Comparison of ENCODE assay signal across 1 cellular context in genomic region chr11:64234840-64235379, GRCh38.
TF ChIP-seq lines count a peak whose summit lies in the region.

No MANE protein-coding gene starts in this region.

TF ChIP-seq in H1, 55 proteins besides CTCF, POLR2A, EP300 and RAD21:
- TF ChIP-seq ZNF274 (IDR thresholded peaks at IDR 0.05; ENCODE audit: borderline replicate concordance, extremely low read depth, low read length): no peak
- no peak for TF ChIP-seq SUZ12 (IDR thresholded peaks at IDR 0.05; ENCODE audit: low read length)
- no peak for TF ChIP-seq CTBP2 (IDR thresholded peaks at IDR 0.05; ENCODE audit: borderline replicate concordance, insufficient read depth, insufficient read length, low read length)
- TF ChIP-seq TEAD4 (IDR thresholded peaks at IDR 0.05; ENCODE audit: low read depth, low read length): no peak
- no peak for TF ChIP-seq HDAC2 (IDR thresholded peaks at IDR 0.05; ENCODE audit: borderline replicate concordance in 1 of 2, low read depth in 2 of 2, low read length in 2 of 2)
- no peak for TF ChIP-seq RFX5 (IDR thresholded peaks at IDR 0.05; ENCODE audit: borderline replicate concordance, low read depth, low read length)
- TF ChIP-seq USF2 (IDR thresholded peaks at IDR 0.05; ENCODE audit: low read length): no peak
